In the genomic region with DNA sequence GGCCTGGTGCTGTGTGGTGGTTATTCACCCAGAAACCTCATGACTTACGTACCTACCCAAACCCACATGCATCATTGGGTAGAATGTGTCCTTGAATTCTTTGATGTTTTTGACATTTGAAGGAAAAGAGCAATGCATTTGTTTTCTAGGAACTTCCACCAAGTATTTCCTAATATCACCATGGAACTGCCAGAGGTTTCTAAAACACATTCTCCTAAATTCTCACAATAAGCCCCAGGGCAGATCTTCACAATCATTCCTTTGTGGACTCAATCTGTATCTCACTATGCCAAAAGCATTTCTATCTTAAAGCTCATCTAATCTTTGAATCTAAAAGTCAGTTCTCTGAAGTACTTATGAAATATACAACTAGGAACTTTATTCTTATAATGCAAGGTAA, we compare ENCODE assay signal across 17 cellular contexts. TPM values are rescaled to one million over a fixed set of nuclear protein-coding genes. Genes with fewer than 3 reads are reported as not detected.
DNase-seq lines count a peak whose midpoint lies in the region; ATAC-seq and TF ChIP-seq lines count a peak whose summit lies in the region.
"Had no signal": no experiment of that assay in that cellular context is flagged by ENCODE, and none has a peak within 500 bp of the region (broad histone marks: within the 10 kb centered on the region; RNA-seq: fewer than 3 reads in every experiment).

No MANE protein-coding gene starts in this region.

- TF ChIP-seq CTCF in upper lobe of left lung (IDR thresholded peaks at IDR 0.05) (no peak), osteocyte (IDR thresholded peaks at IDR 0.05) (no peak)

- no peaks in the 10 kb centered on the region for H3K4me1 Mint-ChIP-seq in osteocyte (ENCODE audit: unreplicated experiment)
- H3K4me1 Mint-ChIP-seq: CD14-positive monocyte; CD4-positive, alpha-beta memory T cell had no signal

- ATAC-seq in upper lobe of left lung (ENCODE audit: low FRiP score in 2 of 2) (no peak), HG03457 (IDR thresholded peaks at IDR 0.05; ENCODE audit: unreplicated experiment) (no peak)

- no peak overlapping the region for H3K23ac ChIP-seq in mesendoderm (ENCODE audit: low read length)

- H3K9ac ChIP-seq in adipocyte (ENCODE audit: low read length) (no peak overlapping the region), mesendoderm (ENCODE audit: low read length) (no peak overlapping the region)
- H3K9ac ChIP-seq: BLaER1 had no signal

- no peak overlapping the region for H3K27ac ChIP-seq in mesendoderm (ENCODE audit: low read depth, low read length)
- no peak overlapping the region for H3K27ac ChIP-seq in upper lobe of left lung
- H3K27ac ChIP-seq: BLaER1 had no signal

- H3K9me3 Mint-ChIP-seq in osteocyte (ENCODE audit: unreplicated experiment): no peaks in the 10 kb centered on the region

- no peak overlapping the region for H4K5ac ChIP-seq in mesendoderm (ENCODE audit: low read length)

- no peak overlapping the region for H3K4me3 Mint-ChIP-seq in osteocyte (ENCODE audit: unreplicated experiment)
- H3K4me3 Mint-ChIP-seq: CD14-positive monocyte; CD4-positive, alpha-beta memory T cell had no signal

- H3K56ac ChIP-seq in mesendoderm (ENCODE audit: low read length): no peak overlapping the region

- H3K4me3 ChIP-seq in adipocyte (ENCODE audit: low read length) (no peak overlapping the region), mesendoderm (ENCODE audit: low read length) (no peak overlapping the region), upper lobe of left lung (no peak overlapping the region)
- H3K4me3 ChIP-seq: BLaER1, HAP-1 had no signal

- no peak overlapping the region for H3K4me2 ChIP-seq in mesendoderm (ENCODE audit: low read length)
- H3K4me2 ChIP-seq: BLaER1 had no signal

- H3K79me2 ChIP-seq in mesendoderm (ENCODE audit: control insufficient read depth, insufficient read depth, low read length): no peaks in the 10 kb centered on the region

- peaks cover 30% of the 10 kb centered on the region for H3K27me3 Mint-ChIP-seq in osteocyte (ENCODE audit: unreplicated experiment)
- H3K27me3 Mint-ChIP-seq: CD4-positive, alpha-beta memory T cell had no signal

- H2AK5ac ChIP-seq in mesendoderm (ENCODE audit: low read length): no peak overlapping the region

- no peak overlapping the region for H2BK120ac ChIP-seq in mesendoderm (ENCODE audit: low read depth, low read length)

- H3K27me3 ChIP-seq in adipocyte (replicated peaks; ENCODE audit: control insufficient read depth, insufficient read depth, low read length) (no peaks in the 10 kb centered on the region), mesendoderm (ENCODE audit: insufficient read depth, low read length, poor library complexity) (no peaks in the 10 kb centered on the region), upper lobe of left lung (no peaks in the 10 kb centered on the region)
- H3K27me3 ChIP-seq: BLaER1 had no signal

- no peaks in the 10 kb centered on the region for H3K4me1 ChIP-seq in adipocyte (ENCODE audit: control insufficient read depth, insufficient read depth, low read length)
- no peaks in the 10 kb centered on the region for H3K4me1 ChIP-seq in mesendoderm (ENCODE audit: control insufficient read depth, low read depth, low read length)
- H3K4me1 ChIP-seq in upper lobe of left lung: no peaks in the 10 kb centered on the region
- H3K4me1 ChIP-seq: BLaER1, HAP-1 had no signal

- H2BK15ac ChIP-seq in mesendoderm (replicated peaks; ENCODE audit: low read depth): no peak overlapping the region

- no peak overlapping the region for H3K27ac Mint-ChIP-seq in osteocyte (ENCODE audit: unreplicated experiment)
- H3K27ac Mint-ChIP-seq: CD14-positive monocyte; CD4-positive, alpha-beta memory T cell had no signal

- no peak for TF ChIP-seq POLR2A in upper lobe of left lung (IDR thresholded peaks at IDR 0.05)

- H3K9me3 ChIP-seq in adipocyte (ENCODE audit: control insufficient read depth, low read length) (no peaks in the 10 kb centered on the region), upper lobe of left lung (no peaks in the 10 kb centered on the region)
- H3K9me3 ChIP-seq: BLaER1, HAP-1 had no signal

- no peak for TF ChIP-seq EP300 in upper lobe of left lung (IDR thresholded peaks at IDR 0.05)

- no peak overlapping the region for H3K4ac ChIP-seq in mesendoderm (ENCODE audit: low read depth, low read length)

- no peaks in the 10 kb centered on the region for H3K36me3 Mint-ChIP-seq in osteocyte (ENCODE audit: unreplicated experiment)
- H3K36me3 Mint-ChIP-seq: CD14-positive monocyte; CD4-positive, alpha-beta memory T cell had no signal

- H3K18ac ChIP-seq in mesendoderm (ENCODE audit: low read length): no peak overlapping the region

- no peak overlapping the region for H2BK5ac ChIP-seq in mesendoderm (ENCODE audit: low read length)

- no peaks in the 10 kb centered on the region for H3K79me1 ChIP-seq in mesendoderm (ENCODE audit: low read length)

- DNase-seq in COLO829 (ENCODE audit: low spot score) (peak; percentile 89), SK-MEL-5 (ENCODE audit: low read depth, low spot score) (peak; percentile 96), adipocyte (ENCODE audit: low read depth) (peak; percentile 50), mesendoderm (peak; percentile 6), upper lobe of left lung (no peak), kidney glomerular epithelial cell (lab: John Stamatoyannopoulos, UW) (no peak), osteocyte (ENCODE audit: extremely low spot score, unreplicated experiment) (no peak)
- DNase-seq: 8988T; CD4-positive, alpha-beta memory T cell had no signal

- H4K8ac ChIP-seq in mesendoderm (ENCODE audit: low read depth, low read length): no peak overlapping the region

- no CpG with 5 or more reads among the region's 1 CpG for WGBS in mesendoderm (ENCODE audit: extremely low coverage, insufficient coverage, low lambda C conversion rate)
- WGBS in upper lobe of left lung, 2 donors: 77 to 80% methylated on average over 1 of the region's 1 CpG

- H3K36me3 ChIP-seq in adipocyte (ENCODE audit: control insufficient read depth, insufficient read depth, low read length, severe bottlenecking): no peaks in the 10 kb centered on the region
- H3K36me3 ChIP-seq in mesendoderm (ENCODE audit: control insufficient read depth, insufficient read depth, low read length): no peaks in the 10 kb centered on the region
- H3K36me3 ChIP-seq in upper lobe of left lung: no peaks in the 10 kb centered on the region
- H3K36me3 ChIP-seq: BLaER1, HAP-1 had no signal

- in situ Hi-C loops in SK-MEL-5 (cut with HindIII; ENCODE audit: low pct_unique_long_range_greater_than_20kb, low sequenced_read_pairs): no loop called here

RNA-seq across cellular contexts. Expression of a gene that starts 8.3 kb away (rescaled TPM):
- total RNA-seq in SK-MEL-5 (2014; rRNA removed; shearing (Covaris generic)): not detected in 2 replicates
- not detected in 2 replicates for polyA plus RNA-seq in SK-MEL-5 (2015; cell fraction: cytosol; rRNA removed)
- polyA plus RNA-seq in SK-MEL-5 (2015; cell fraction: nucleus; rRNA removed): not detected in 2 replicates
- polyA plus RNA-seq in mesendoderm (2013, experiment 1 of 2): 0.10 TPM
- polyA plus RNA-seq in mesendoderm (2013, experiment 2 of 2): not detected
- total RNA-seq in upper lobe of left lung: 1 to 10 TPM in 5 of 6 donors, not detected in 1; 1.1 to 6.5 (median 3.3) TPM
- total RNA-seq in osteocyte: not detected in 2 replicates
- total RNA-seq: A673; CD4-positive, alpha-beta memory T cell; HT-29 had no signal
- polyA plus RNA-seq: AG04450; CD14-positive monocyte; CD4-positive, alpha-beta memory T cell had no signal

RNA-seq across cellular contexts. Expression of a gene that starts 33.2 kb away (rescaled TPM):
- total RNA-seq in SK-MEL-5 (2014; rRNA removed; shearing (Covaris generic)): not detected in 2 replicates
- polyA plus RNA-seq in SK-MEL-5 (2015; cell fraction: cytosol; rRNA removed): not detected in 2 replicates
- polyA plus RNA-seq in SK-MEL-5 (2015; cell fraction: nucleus; rRNA removed): not detected in 2 replicates
- not detected for polyA plus RNA-seq in mesendoderm (2013, experiment 1 of 2)
- not detected for polyA plus RNA-seq in mesendoderm (2013, experiment 2 of 2)
- not detected for total RNA-seq in upper lobe of left lung
- not detected in 2 replicates for total RNA-seq in osteocyte
- total RNA-seq: A673; CD4-positive, alpha-beta memory T cell; H4; HT-29 had no signal
- polyA plus RNA-seq: AG04450; CD14-positive monocyte; CD4-positive, alpha-beta memory T cell had no signal

RNA-seq across cellular contexts. Expression of a gene that starts 38.7 kb away (rescaled TPM):
- not detected in 2 replicates for total RNA-seq in SK-MEL-5 (2014; rRNA removed; shearing (Covaris generic))
- polyA plus RNA-seq in SK-MEL-5 (2015; cell fraction: cytosol; rRNA removed): not detected in 2 replicates
- polyA plus RNA-seq in SK-MEL-5 (2015; cell fraction: nucleus; rRNA removed): not detected in 2 replicates
- not detected for polyA plus RNA-seq in mesendoderm (2013, experiment 1 of 2)
- polyA plus RNA-seq in mesendoderm (2013, experiment 2 of 2): not detected
- total RNA-seq in upper lobe of left lung (under 1 TPM in 1 of 6 donors, not detected in 5; 0.51 TPM), osteocyte (not detected in 2 replicates)
- total RNA-seq: A673; CD4-positive, alpha-beta memory T cell; HT-29 had no signal
- polyA plus RNA-seq: AG04450; CD14-positive monocyte; CD4-positive, alpha-beta memory T cell had no signal

RNA-seq across cellular contexts. Expression of a gene that starts 55.2 kb away (rescaled TPM):
- total RNA-seq in SK-MEL-5 (2014; rRNA removed; shearing (Covaris generic)): not detected in 2 replicates
- polyA plus RNA-seq in SK-MEL-5 (2015; cell fraction: cytosol; rRNA removed): 0.15 TPM in 1 of 2 replicates, not detected in the other
- not detected in 2 replicates for polyA plus RNA-seq in SK-MEL-5 (2015; cell fraction: nucleus; rRNA removed)
- polyA plus RNA-seq in mesendoderm (2013, experiment 1 of 2): not detected
- not detected for polyA plus RNA-seq in mesendoderm (2013, experiment 2 of 2)
- total RNA-seq in upper lobe of left lung: not detected
- total RNA-seq in osteocyte: not detected in 2 replicates
- total RNA-seq: A673; CD4-positive, alpha-beta memory T cell; H4; HT-29 had no signal
- polyA plus RNA-seq: AG04450; CD14-positive monocyte; CD4-positive, alpha-beta memory T cell had no signal

Comparison
In these comparisons a context has a peak if more than half of its experiments do, and no peak if none do; other contexts are left out.
1. DNase-seq: peak in COLO829 (single experiment), SK-MEL-5 (single experiment), adipocyte (single experiment) and mesendoderm (single experiment); none in upper lobe of left lung (0 of 2), kidney glomerular epithelial cell (single experiment) and osteocyte (single experiment).